Comparison of ENCODE assay signal across 7 cellular contexts in genomic region chr1:54273092-54273836, GRCh38.
DNase-seq lines count a peak whose midpoint lies in the region; ATAC-seq, FAIRE-seq and TF ChIP-seq lines count a peak whose summit lies in the region.

No MANE protein-coding gene starts in this region.

- POLR2A ChIA-PET in H1 (lab: Charles Lee; ENCODE audit: partially characterized antibody), result interaction anchor here (0.9 to 2.6 kb wide), 3 partner anchors 9 to 134 kb away, joined by 3 to 9 read pairs (median 4); no protein-coding TSS in a partner anchor

- TF ChIP-seq RAD21 in H1 (IDR thresholded peaks at IDR 0.05 in 1 of 2, conservative IDR thresholded peaks at IDR 0.05 in 1 of 2; ENCODE audit: low read depth in 2 of 2, low read length in 2 of 2), result peak; percentile 59 to 65

- H3K18ac ChIP-seq in H1 (ENCODE audit: extremely low read depth, low read length) (peak overlapping the region; percentile 44; the same call in 1 of the 2 replicates), mesendoderm (ENCODE audit: low read length) (no peak overlapping the region)

- H4K20me1 ChIP-seq in GM23248 (ENCODE audit: insufficient read depth) (no peaks in the 10 kb centered on the region), H1 (replicated peaks in 1 of 2; ENCODE audit: control insufficient read depth in 1 of 2, insufficient read depth in 2 of 2, low read length in 2 of 2) (peaks cover 18 to 20% of the 10 kb centered on the region in 2 experiments)

- peaks cover 35% of the 10 kb centered on the region for H3K79me2 ChIP-seq in GM23248 (ENCODE audit: insufficient read depth)
- peaks cover 0 to 82% of the 10 kb centered on the region in 2 experiments; a peak in 2 of 4 replicates for H3K79me2 ChIP-seq in H1 (ENCODE audit: control insufficient read depth in 1 of 2, insufficient read depth in 2 of 2, low read length in 2 of 2)
- peaks cover 46% of the 10 kb centered on the region for H3K79me2 ChIP-seq in mesendoderm (ENCODE audit: control insufficient read depth, insufficient read depth, low read length)

- H4K8ac ChIP-seq in H1 (ENCODE audit: extremely low read depth, insufficient read depth, low read length), result peak overlapping the region; percentile 26; the same call in 1 of the 2 replicates
- no peak overlapping the region for H4K8ac ChIP-seq in mesendoderm (ENCODE audit: low read depth, low read length)

- H3K9me3 ChIP-seq in GM23248 (ENCODE audit: low read depth), result no peaks in the 10 kb centered on the region
- no peaks in the 10 kb centered on the region for H3K9me3 ChIP-seq in H1 (ENCODE audit: insufficient read depth in 2 of 2, low read depth in 1 of 2, low read length in 1 of 2)

- H4K5ac ChIP-seq in H1 (ENCODE audit: insufficient read length, low read depth, low read length) (no peak overlapping the region), mesendoderm (ENCODE audit: low read length) (no peak overlapping the region)

- DNase-seq in GM23248 (peak; percentile 96), NCI-H69 (lab: John Stamatoyannopoulos, UW) (peak; percentile 92), H1 (ENCODE audit: low read depth in 1 of 2, low spot score in 2 of 2) (peak in 1 of 2 experiments; percentile 65), mesendoderm (peak; percentile 70), type B pancreatic cell (ENCODE audit: extremely low spot score, unreplicated experiment) (peak; percentile 76), SIG-M5 treated with dmso at 0.1 percent for 504 hours (lab: John Stamatoyannopoulos, UW; ENCODE audit: unreplicated experiment) (no peak)

- no peaks in the 10 kb centered on the region for H3K27me3 ChIP-seq in GM23248 (replicated peaks; ENCODE audit: insufficient read depth)
- no peaks in the 10 kb centered on the region for H3K27me3 ChIP-seq in H1 (replicated peaks in 1 of 4; ENCODE audit: control insufficient read depth in 3 of 4, extremely low read depth in 1 of 4, insufficient read depth in 3 of 4, low read length in 3 of 4)
- no peaks in the 10 kb centered on the region for H3K27me3 ChIP-seq in mesendoderm (ENCODE audit: insufficient read depth, low read length, poor library complexity)

- H3K4me2 ChIP-seq in GM23248 (ENCODE audit: unreplicated experiment), result peak overlapping the region; percentile 46
- H3K4me2 ChIP-seq in H1 (ENCODE audit: insufficient read depth in 1 of 2, low read depth in 2 of 2, low read length in 2 of 2), result peak overlapping the region; percentile 1 to 27; a peak in 2 of 4 replicates
- no peak overlapping the region for H3K4me2 ChIP-seq in mesendoderm (ENCODE audit: low read length)

- no peak for ATAC-seq in GM18909 (IDR thresholded peaks at IDR 0.05; ENCODE audit: poor library complexity, unreplicated experiment)

- no peak overlapping the region for H4K91ac ChIP-seq in H1 (replicated peaks; ENCODE audit: insufficient read length, low read length)

- no peaks in the 10 kb centered on the region for H3K9me3 Mint-ChIP-seq in type B pancreatic cell

- in situ Hi-C loops in GM23248 (cut with MboI), result no loop called here

- peak overlapping the region; percentile 78 for H3K4me3 Mint-ChIP-seq in type B pancreatic cell

- H3K14ac ChIP-seq in H1 (ENCODE audit: insufficient read length), result no peak overlapping the region

- CTCF ChIA-PET in H1 (lab: Charles Lee; ENCODE audit: partially characterized antibody), result interaction anchor here (0.9 to 5.8 kb wide), 32 partner anchors 9 to 213 kb away, joined by 3 to 36 read pairs (median 4); no protein-coding TSS in a partner anchor

- peak overlapping the region; percentile 58 for H3K4ac ChIP-seq in H1 (replicated peaks; ENCODE audit: insufficient read length, low read depth, low read length)
- no peak overlapping the region for H3K4ac ChIP-seq in mesendoderm (ENCODE audit: low read depth, low read length)

- no peak for TF ChIP-seq EP300 in H1 (IDR thresholded peaks at IDR 0.05; ENCODE audit: borderline replicate concordance in 1 of 2, low read depth in 2 of 2, low read length in 2 of 2)

- TF ChIP-seq CTCF in H1 (IDR thresholded peaks at IDR 0.05; ENCODE audit: control extremely low read depth in 1 of 3, insufficient read depth in 1 of 3, low read depth in 1 of 3, low read length in 3 of 3) (peak; percentile 27 to 60 (median 59)), type B pancreatic cell (conservative IDR thresholded peaks at IDR 0.05) (peak; percentile 73)

- no peak for TF ChIP-seq POLR2A in H1 (IDR thresholded peaks at IDR 0.05; ENCODE audit: control extremely low read depth in 1 of 2, low read depth in 2 of 2, low read length in 2 of 2)

- peak overlapping the region; percentile 79 for H3K9ac ChIP-seq in GM23248
- H3K9ac ChIP-seq in H1 (replicated peaks in 1 of 4; ENCODE audit: extremely low read depth in 1 of 4, low read depth in 3 of 4, low read length in 3 of 4), result no peak overlapping the region
- peak overlapping the region; percentile 1 for H3K9ac ChIP-seq in mesendoderm (ENCODE audit: low read length)

- H2BK5ac ChIP-seq in H1 (ENCODE audit: low read depth, low read length), result peak overlapping the region; percentile 54
- no peak overlapping the region for H2BK5ac ChIP-seq in mesendoderm (ENCODE audit: low read length)

- H2BK120ac ChIP-seq in H1 (replicated peaks; ENCODE audit: low read depth, low read length), result no peak overlapping the region
- H2BK120ac ChIP-seq in mesendoderm (ENCODE audit: low read depth, low read length), result no peak overlapping the region

- no peaks in the 10 kb centered on the region for H3K9me2 ChIP-seq in GM23248 (ENCODE audit: insufficient read depth)

- no peak overlapping the region for H2BK20ac ChIP-seq in H1 (ENCODE audit: low read length)

- H2AFZ ChIP-seq in GM23248 (peak overlapping the region; percentile 38), H1 (ENCODE audit: low read length) (no peak overlapping the region)

- H2AK5ac ChIP-seq in H1 (ENCODE audit: low read depth, low read length) (no peak overlapping the region), mesendoderm (ENCODE audit: low read length) (no peak overlapping the region)

- H3K4me3 ChIP-seq in GM23248 (peak overlapping the region; percentile 41; the same call in 1 of the 2 replicates), H1 (ENCODE audit: extremely low read depth in 1 of 4, insufficient read depth in 2 of 4, low read depth in 3 of 4, low read length in 4 of 4) (no peak overlapping the region; a peak in 1 of 8 replicates), mesendoderm (ENCODE audit: low read length) (no peak overlapping the region)

- H3K23me2 ChIP-seq in H1 (ENCODE audit: low read depth, low read length), result no peaks in the 10 kb centered on the region

- 6 to 8% methylated on average over 23 of the region's 23 CpGs for WGBS in GM23248 (ENCODE audit: low coverage in 1 of 2, low lambda C conversion rate in 2 of 2, missing lambda C conversion rate in 2 of 2), 2 experiments
- WGBS in H1 (ENCODE audit: extremely low coverage in 1 of 2, insufficient coverage in 1 of 2, insufficient read length in 1 of 2, insufficient replicate concordance in 2 of 2, low coverage in 1 of 2, low lambda C conversion rate in 2 of 2, missing lambda C conversion rate in 1 of 2), 2 experiments, result 75% methylated on average over 22 of the region's 23 CpGs; no CpG with 5 or more reads in 1 of the 2 experiments
- WGBS in mesendoderm (ENCODE audit: extremely low coverage, insufficient coverage, low lambda C conversion rate), result no CpG with 5 or more reads among the region's 23 CpGs

- no peaks in the 10 kb centered on the region for H3K27me3 Mint-ChIP-seq in type B pancreatic cell

- H3K79me1 ChIP-seq in H1 (ENCODE audit: low read depth, low read length), result peaks cover 32% of the 10 kb centered on the region; the same call in 1 of the 2 replicates
- peaks cover 44% of the 10 kb centered on the region for H3K79me1 ChIP-seq in mesendoderm (ENCODE audit: low read length)

- H3K23ac ChIP-seq in H1 (ENCODE audit: insufficient read length) (no peak overlapping the region), mesendoderm (ENCODE audit: low read length) (no peak overlapping the region)

- peaks cover 54% of the 10 kb centered on the region for H3K4me1 Mint-ChIP-seq in type B pancreatic cell (ENCODE audit: unreplicated experiment)

- FAIRE-seq in H1 (lab: Jason Lieb, UNC), result no peak

- H3K27ac ChIP-seq in GM23248 (peak overlapping the region; percentile 92), H1 (ENCODE audit: low read depth, low read length) (no peak overlapping the region), mesendoderm (ENCODE audit: low read depth, low read length) (no peak overlapping the region)

- H2BK15ac ChIP-seq in H1 (ENCODE audit: low read length) (no peak overlapping the region), mesendoderm (replicated peaks; ENCODE audit: low read depth) (no peak overlapping the region)

- H3K4me1 ChIP-seq in GM23248 (ENCODE audit: insufficient read depth), result peaks cover 42% of the 10 kb centered on the region
- H3K4me1 ChIP-seq in H1 (replicated peaks in 1 of 4; ENCODE audit: control insufficient read depth in 3 of 4, insufficient read depth in 4 of 4, low read length in 3 of 4), result peaks cover 9 to 28% (median 21%) of the 10 kb centered on the region in 4 experiments
- peaks cover 22% of the 10 kb centered on the region for H3K4me1 ChIP-seq in mesendoderm (ENCODE audit: control insufficient read depth, low read depth, low read length)

- peaks cover 5% of the 10 kb centered on the region for H3K36me3 Mint-ChIP-seq in type B pancreatic cell

- peaks cover 27% of the 10 kb centered on the region for H3F3A ChIP-seq in GM23248 (ENCODE audit: insufficient read depth)

- peak overlapping the region; percentile 91 for H3K27ac Mint-ChIP-seq in type B pancreatic cell

- no peak overlapping the region for H2BK12ac ChIP-seq in H1 (ENCODE audit: low read depth, low read length)

- no peaks in the 10 kb centered on the region for H3K36me3 ChIP-seq in GM23248 (ENCODE audit: low read depth)
- no peaks in the 10 kb centered on the region for H3K36me3 ChIP-seq in H1 (ENCODE audit: control insufficient read depth in 2 of 4, insufficient read depth in 4 of 4, low read length in 3 of 4)
- H3K36me3 ChIP-seq in mesendoderm (ENCODE audit: control insufficient read depth, insufficient read depth, low read length), result no peaks in the 10 kb centered on the region

- H3K56ac ChIP-seq in H1 (replicated peaks; ENCODE audit: insufficient read length, low read depth, low read length), result no peak overlapping the region
- peak overlapping the region; percentile 71 for H3K56ac ChIP-seq in mesendoderm (ENCODE audit: low read length)

TF ChIP-seq in H1, 55 proteins besides CTCF, POLR2A, EP300 and RAD21 (continues in another document):
- TF ChIP-seq CEBPB (IDR thresholded peaks at IDR 0.05; ENCODE audit: low read depth, low read length) (no peak), HDAC2 (IDR thresholded peaks at IDR 0.05; ENCODE audit: borderline replicate concordance in 1 of 2, low read depth in 2 of 2, low read length in 2 of 2) (no peak), BACH1 (IDR thresholded peaks at IDR 0.05; ENCODE audit: low read length) (no peak), SAP30 (IDR thresholded peaks at IDR 0.05; ENCODE audit: insufficient read depth, insufficient replicate concordance, low read length) (no peak), GTF2F1 (IDR thresholded peaks at IDR 0.05; ENCODE audit: borderline replicate concordance, low read depth, low read length) (no peak), TAF7 (optimal IDR thresholded peaks at IDR 0.05; ENCODE audit: borderline replicate concordance, low read depth, low read length) (no peak), SP2 (IDR thresholded peaks at IDR 0.05; ENCODE audit: low read length) (no peak), CHD1 (IDR thresholded peaks at IDR 0.05; ENCODE audit: low read depth, low read length) (no peak)

Comparison
In these comparisons a context has a peak if more than half of its experiments do, and no peak if none do; other contexts are left out.
1. H3K9ac ChIP-seq: peak in GM23248 (single experiment) and mesendoderm (single experiment); none in H1 (0 of 4).